ENCODE assay signal across 16 cellular contexts in genomic region chr4:112252234-112252633, GRCh38.
"Had no signal": no experiment of that assay in that cellular context is flagged by ENCODE, and none has a peak within 500 bp of the region (broad histone marks: within the 10 kb centered on the region; RNA-seq: fewer than 3 reads in every experiment).

No MANE protein-coding gene starts in this region.

- DNase-seq: dermis blood vessel endothelial cell; dorsolateral prefrontal cortex; effector CD4-positive, alpha-beta T cell; effector memory CD4-positive, alpha-beta T cell; foreskin keratinocyte; heart left ventricle; hippocampal formation; left cardiac atrium; left lung; lower lobe of right lung; mesenchymal stem cell; mucosa of descending colon; naive B cell had no signal

- H3K27me3 ChIP-seq: dorsolateral prefrontal cortex, esophagus muscularis mucosa, foreskin keratinocyte, gastroesophageal sphincter, heart left ventricle, left lung had no signal

- H3K4me3 ChIP-seq: coronary artery, dorsolateral prefrontal cortex, esophagus muscularis mucosa, gastroesophageal sphincter, heart left ventricle, left lung, lower lobe of right lung, mucosa of descending colon had no signal

- H3K4me1 ChIP-seq: foreskin keratinocyte, lower lobe of right lung had no signal

- H3K27ac ChIP-seq: coronary artery, esophagus muscularis mucosa, foreskin keratinocyte, gastroesophageal sphincter, heart left ventricle, left lung, lower lobe of right lung had no signal

- H3K9me3 ChIP-seq: esophagus muscularis mucosa, gastroesophageal sphincter, heart left ventricle, left lung, lower lobe of right lung, mucosa of descending colon had no signal

- ATAC-seq: foreskin keratinocyte, gastroesophageal sphincter, left lung, lower lobe of right lung, mucosa of descending colon had no signal

- H3K36me3 ChIP-seq: lower lobe of right lung had no signal
